ENCODE assay signal across 31 cellular contexts in the genomic region with DNA sequence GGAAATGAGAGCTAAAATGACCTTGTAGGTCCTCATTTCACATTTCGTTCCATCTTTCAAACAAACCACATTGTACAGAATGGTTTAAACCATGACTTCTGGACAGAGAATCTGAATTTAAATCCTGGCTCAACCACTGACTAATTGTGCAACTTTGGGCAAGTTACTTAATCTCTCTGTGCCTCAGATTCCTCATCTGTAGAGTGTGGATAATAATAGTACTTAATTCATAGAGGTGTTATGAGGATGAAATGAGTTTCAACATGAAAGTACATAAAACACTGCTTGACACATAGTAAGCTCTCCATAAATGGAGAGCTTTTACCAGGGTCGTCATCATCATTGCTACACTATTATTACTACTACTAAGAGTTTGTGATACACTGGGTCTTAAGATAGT. TPM values are rescaled to one million over a fixed set of nuclear protein-coding genes. Genes with fewer than 3 reads are reported as not detected.
"Had no signal": no experiment of that assay in that cellular context is flagged by ENCODE, and none has a peak within 500 bp of the region (broad histone marks: within the 10 kb centered on the region; RNA-seq: fewer than 3 reads in every experiment).

No MANE protein-coding gene starts in this region.

- H3K27ac Mint-ChIP-seq: memory B cell; mesothelial cell of epicardium; naive B cell; natural killer cell treated with Interleukin-12 subunit alpha and Interleukin-12 subunit beta and Interleukin-15 and Interleukin-18, amount 100 ng/mL, for 72 hours; neural progenitor cell; stimulated activated naive B cell treated with anti-CD40 and anti-IgM and Interleukin-4, amounts not matched to agents 10 μg/mL and 1 μg/mL and 100 μg/mL, for 72 hours; stimulated activated naive CD8-positive, alpha-beta T cell treated with anti-CD3 and anti-CD28 coated beads, Interleukin-15, Interleukin-2, amounts not matched to agents 100 ng/mL and 50 ng/mL, for 24 hours had no signal

- H3K36me3 ChIP-seq: esophagus muscularis mucosa, gastroesophageal sphincter, heart left ventricle, left ventricle myocardium inferior, lower lobe of right lung, neural progenitor cell, prostate gland, transverse colon, vagina had no signal

- FAIRE-seq: colon, islet of Langerhans, small intestine had no signal

- H2AFZ ChIP-seq: hepatocyte, neural progenitor cell had no signal

- H3K4me2 ChIP-seq: hepatocyte, neural progenitor cell had no signal

- H3K4me1 ChIP-seq: prostate gland had no signal

- H3K79me2 ChIP-seq: hepatocyte had no signal

- ATAC-seq: foreskin keratinocyte; gastroesophageal sphincter; heart left ventricle; left colon; lower lobe of right lung; mucosa of descending colon; natural killer cell treated with Interleukin-12 subunit alpha and Interleukin-12 subunit beta and Interleukin-15 and Interleukin-18, amount 100 ng/mL, for 72 hours; right cardiac atrium; stimulated activated naive B cell treated with anti-CD40 and anti-IgM and Interleukin-4, amounts not matched to agents 10 μg/mL and 1 μg/mL and 100 μg/mL, for 72 hours had no signal

- H3K36me3 Mint-ChIP-seq: memory B cell; mesothelial cell of epicardium; naive B cell; natural killer cell treated with Interleukin-12 subunit alpha and Interleukin-12 subunit beta and Interleukin-15 and Interleukin-18, amount 100 ng/mL, for 72 hours; neural progenitor cell had no signal

- H3K27ac ChIP-seq: dorsolateral prefrontal cortex, epithelial cell of prostate, esophagus muscularis mucosa, foreskin keratinocyte, gastroesophageal sphincter, heart left ventricle, hepatocyte, left ventricle myocardium inferior, lower lobe of right lung, neural progenitor cell, prostate gland, transverse colon, vagina had no signal

- H3K4me3 ChIP-seq: dorsolateral prefrontal cortex, esophagus muscularis mucosa, gastroesophageal sphincter, heart left ventricle, hepatocyte, left ventricle myocardium inferior, lower lobe of right lung, mucosa of descending colon, neural progenitor cell, prostate gland, transverse colon, vagina had no signal

- H3K9me3 Mint-ChIP-seq: memory B cell; mesothelial cell of epicardium; natural killer cell treated with Interleukin-12 subunit alpha and Interleukin-12 subunit beta and Interleukin-15 and Interleukin-18, amount 100 ng/mL, for 72 hours; neural progenitor cell; stimulated activated naive B cell treated with anti-CD40 and anti-IgM and Interleukin-4, amounts not matched to agents 10 μg/mL and 1 μg/mL and 100 μg/mL, for 72 hours; stimulated activated naive CD8-positive, alpha-beta T cell treated with anti-CD3 and anti-CD28 coated beads, Interleukin-15, Interleukin-2, amounts not matched to agents 100 ng/mL and 50 ng/mL, for 24 hours had no signal

- DNase-seq: dorsolateral prefrontal cortex; effector CD4-positive, alpha-beta T cell; heart left ventricle; left colon; left ventricle myocardium inferior; lower lobe of right lung; mucosa of descending colon; naive B cell; right cardiac atrium; small intestine; stimulated activated CD4-positive, alpha-beta T cell treated with anti-CD3 and anti-CD28 coated beads, Interleukin-15, amount 100 ng/mL, for 24 hours; stimulated activated CD4-positive, alpha-beta T cell treated with anti-CD3 and anti-CD28 coated beads, Interleukin-2, amount 100 ng/mL, for 48 hours; stimulated activated naive B cell treated with anti-CD40 and anti-IgM and Interleukin-4, amounts not matched to agents 10 μg/mL and 1 μg/mL and 100 μg/mL, for 72 hours; transverse colon had no signal

- H3K27me3 ChIP-seq: foreskin keratinocyte had no signal

- H3K9me3 ChIP-seq: esophagus muscularis mucosa, gastroesophageal sphincter, heart left ventricle, left ventricle myocardium inferior, lower lobe of right lung, mucosa of descending colon, prostate gland, transverse colon, vagina had no signal

- H3K4me3 Mint-ChIP-seq: memory B cell; mesothelial cell of epicardium; naive B cell; natural killer cell treated with Interleukin-12 subunit alpha and Interleukin-12 subunit beta and Interleukin-15 and Interleukin-18, amount 100 ng/mL, for 72 hours; neural progenitor cell; stimulated activated naive B cell treated with anti-CD40 and anti-IgM and Interleukin-4, amounts not matched to agents 10 μg/mL and 1 μg/mL and 100 μg/mL, for 72 hours; stimulated activated naive CD8-positive, alpha-beta T cell treated with anti-CD3 and anti-CD28 coated beads, Interleukin-15, Interleukin-2, amounts not matched to agents 100 ng/mL and 50 ng/mL, for 24 hours had no signal

- H3K9ac ChIP-seq: neural progenitor cell had no signal

RNA-seq across cellular contexts. Expression of a gene that starts 46.3 kb away (rescaled TPM):
- total RNA-seq: cerebellum; dorsolateral prefrontal cortex; esophagus muscularis mucosa; fibroblast of lung; heart left ventricle; left ventricle myocardium inferior; lower lobe of right lung; mesothelial cell of epicardium; mucosa of descending colon; natural killer cell treated with Interleukin-12 subunit alpha and Interleukin-12 subunit beta and Interleukin-15 and Interleukin-18, amount 100 ng/mL, for 72 hours; osteoblast; right cardiac atrium; transverse colon had no signal
- polyA plus RNA-seq: heart left ventricle, right cardiac atrium, small intestine had no signal
